ENCODE assay signal across 9 cellular contexts in the genomic region with DNA sequence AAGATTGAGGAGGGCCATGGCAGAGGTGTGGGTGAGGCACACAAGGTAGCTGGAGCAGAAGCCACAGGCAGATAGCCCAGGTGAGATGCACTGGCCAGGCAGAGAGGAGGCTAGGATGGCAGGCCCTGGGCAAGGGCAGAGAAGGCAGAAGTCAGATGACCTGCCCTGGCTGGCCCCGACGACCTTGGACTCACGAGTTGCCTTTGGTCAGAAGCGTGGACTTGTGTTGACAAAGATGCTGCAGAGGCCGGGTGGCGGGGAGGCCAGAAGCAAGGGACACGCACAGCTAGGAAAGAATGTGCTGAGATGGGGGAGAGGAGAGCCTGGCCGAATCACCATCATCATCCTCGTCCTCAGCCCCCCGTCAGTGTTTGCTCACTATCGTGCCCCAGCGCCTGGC.
"Had no signal": no experiment of that assay in that cellular context is flagged by ENCODE, and none has a peak within 500 bp of the region (broad histone marks: within the 10 kb centered on the region; RNA-seq: fewer than 3 reads in every experiment).

No MANE protein-coding gene starts in this region.

- DNase-seq: GM23248, GOT3, HFFc6, IMR-90 had no signal

- H3K9ac ChIP-seq: GM23248 had no signal

- FAIRE-seq: H54, K562 had no signal

- H2AFZ ChIP-seq: GM23248 had no signal

- H3K4me3 ChIP-seq: GM23248, HAP-1, K562 had no signal

- H3K9me3 ChIP-seq: HAP-1 had no signal

- ATAC-seq: HCT116, K562 had no signal

- H3K36me3 ChIP-seq: HAP-1 had no signal

- H3K4me3 Mint-ChIP-seq: HFFc6 had no signal

- H3K4me1 ChIP-seq: HAP-1 had no signal

- H3K27ac ChIP-seq: GM23248, HL-60 had no signal

- H3K27ac Mint-ChIP-seq: HFFc6 had no signal
